Comparison of ENCODE assay signal across 8 cellular contexts in the genomic region with DNA sequence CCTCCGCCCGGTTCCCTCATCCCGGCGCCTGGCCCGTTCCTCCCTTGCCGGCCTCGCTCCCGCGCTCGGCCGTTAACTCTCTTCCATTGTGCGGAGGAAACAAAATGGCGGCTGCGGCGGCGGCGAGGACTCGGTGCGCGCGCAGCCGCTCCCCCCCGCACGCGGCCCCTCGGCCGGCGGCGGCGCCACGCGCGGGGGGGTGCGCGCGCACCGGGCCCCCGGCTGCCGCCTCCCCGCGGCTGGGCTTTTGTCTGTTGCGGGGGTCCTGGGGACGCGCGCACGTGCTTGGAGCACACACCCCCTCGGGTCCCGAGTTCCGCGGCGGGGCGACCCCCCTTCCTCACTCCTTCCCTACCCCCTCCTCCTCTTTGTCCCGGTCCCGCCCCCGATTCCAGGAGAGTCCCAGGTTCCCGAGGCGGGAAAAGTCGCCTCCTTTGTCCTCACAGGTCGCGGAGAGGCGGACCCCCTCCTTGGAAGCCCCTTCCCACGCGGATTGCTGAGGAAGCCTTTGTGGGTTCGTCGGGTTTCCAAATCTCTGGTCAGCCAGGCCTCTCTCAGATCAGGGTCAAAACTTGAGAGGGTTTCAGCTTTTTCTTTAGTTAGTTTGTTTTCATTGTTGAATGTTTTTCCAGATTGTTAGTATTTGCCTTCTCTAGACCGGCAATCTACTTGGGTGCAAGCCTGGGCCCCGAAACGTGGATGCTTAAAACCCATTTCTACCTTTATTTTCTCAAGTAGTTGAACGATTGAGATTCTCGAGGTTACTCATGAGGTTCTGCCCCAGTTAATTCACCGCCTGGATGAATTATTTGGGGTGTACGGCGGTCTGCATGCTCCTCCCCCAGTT. TPM values are rescaled to one million over a fixed set of nuclear protein-coding genes. Genes with fewer than 3 reads are reported as not detected.
DNase-seq lines count a peak whose midpoint lies in the region; ATAC-seq and TF ChIP-seq lines count a peak whose summit lies in the region.

No MANE protein-coding gene starts in this region.

- TF ChIP-seq CTCF in KMS-11 (conservative IDR thresholded peaks at IDR 0.05; ENCODE audit: low read depth, low read length) = no peak
- no peak for TF ChIP-seq CTCF in brain (conservative IDR thresholded peaks at IDR 0.05)

- peaks cover 66% of the 10 kb centered on the region for H3K79me2 ChIP-seq in KMS-11 (ENCODE audit: insufficient read depth, low read depth)

- peaks cover 39% of the 10 kb centered on the region for H4K20me1 ChIP-seq in KMS-11 (ENCODE audit: insufficient read depth)

- peaks cover 62% of the 10 kb centered on the region for H3K4me1 ChIP-seq in CD4-positive, CD25-positive, alpha-beta regulatory T cell (ENCODE audit: control insufficient read depth, insufficient read depth, low read length, poor library complexity, severe bottlenecking)
- H3K4me1 ChIP-seq in KMS-11 (ENCODE audit: low read depth, poor library complexity, severe bottlenecking) (peaks cover 41% of the 10 kb centered on the region), iPS-20b (ENCODE audit: insufficient read depth, low read length) (peaks cover 5% of the 10 kb centered on the region; the same call in 1 of the 2 replicates)

- peak overlapping the region; percentile 95 to 99 (median 99) for H3K27ac Mint-ChIP-seq in CD4-positive, CD25-positive, alpha-beta regulatory T cell
- H3K27ac Mint-ChIP-seq in T-helper 1 cell treated with Interleukin-12 subunit alpha and Interleukin-12 subunit beta and Interleukin-4 antibody, amounts not matched to agents 30 μg/mL and 1 μg/mL, for 36 hours = peak overlapping the region; percentile 84
- peak overlapping the region; percentile 92 to 99 (median 98) for H3K27ac Mint-ChIP-seq in brain

- peak; percentile 5 to 7 for ATAC-seq in CD4-positive, CD25-positive, alpha-beta regulatory T cell (ENCODE audit: low read depth in 2 of 2)
- ATAC-seq in GM19455 (IDR thresholded peaks at IDR 0.05; ENCODE audit: unreplicated experiment) (peak; percentile 21), GM21526 (IDR thresholded peaks at IDR 0.05; ENCODE audit: low FRiP score, unreplicated experiment) (no peak)

- peak overlapping the region; percentile 100 for H3K27ac ChIP-seq in CD4-positive, CD25-positive, alpha-beta regulatory T cell (ENCODE audit: insufficient read depth, low read length, poor library complexity, severe bottlenecking)
- H3K27ac ChIP-seq in KMS-11 (peak overlapping the region; percentile 91), iPS-20b (ENCODE audit: low read length) (peak overlapping the region; percentile 95)

- no peaks in the 10 kb centered on the region for H3K9me3 ChIP-seq in CD4-positive, CD25-positive, alpha-beta regulatory T cell (ENCODE audit: control insufficient read depth in 2 of 2, low read length in 2 of 2)
- no peaks in the 10 kb centered on the region for H3K9me3 ChIP-seq in iPS-20b (ENCODE audit: insufficient read depth, low read depth, low read length)

- peak overlapping the region; percentile 76 for H3K4me2 ChIP-seq in KMS-11

- peaks cover 23 to 69% (median 34%) of the 10 kb centered on the region in 4 donors for H3K4me1 Mint-ChIP-seq in CD4-positive, CD25-positive, alpha-beta regulatory T cell
- H3K4me1 Mint-ChIP-seq in T-helper 1 cell treated with Interleukin-12 subunit alpha and Interleukin-12 subunit beta and Interleukin-4 antibody, amounts not matched to agents 30 μg/mL and 1 μg/mL, for 36 hours (ENCODE audit: low read depth) = peaks cover 40% of the 10 kb centered on the region
- H3K4me1 Mint-ChIP-seq in brain = peaks cover 62% of the 10 kb centered on the region

- no peak overlapping the region for H2AFZ ChIP-seq in KMS-11 (ENCODE audit: low read depth)

- H3K27me3 ChIP-seq in CD4-positive, CD25-positive, alpha-beta regulatory T cell (ENCODE audit: control insufficient read depth, insufficient read depth, low read length) = no peaks in the 10 kb centered on the region
- H3K27me3 ChIP-seq in KMS-11 (ENCODE audit: insufficient read depth, low read depth) = no peaks in the 10 kb centered on the region
- H3K27me3 ChIP-seq in iPS-20b (ENCODE audit: insufficient read depth, low read length) = no peaks in the 10 kb centered on the region

- H3K9ac ChIP-seq in KMS-11 = peak overlapping the region; percentile 98
- peak overlapping the region; percentile 99 for H3K9ac ChIP-seq in iPS-20b (ENCODE audit: low read depth, low read length)

- H3K27me3 Mint-ChIP-seq in CD4-positive, CD25-positive, alpha-beta regulatory T cell = peaks cover 11% of the 10 kb centered on the region
- H3K27me3 Mint-ChIP-seq in T-helper 1 cell treated with Interleukin-12 subunit alpha and Interleukin-12 subunit beta and Interleukin-4 antibody, amounts not matched to agents 30 μg/mL and 1 μg/mL, for 36 hours (ENCODE audit: low read depth) = peaks cover 3% of the 10 kb centered on the region
- peaks cover 17% of the 10 kb centered on the region for H3K27me3 Mint-ChIP-seq in brain

- peak in 2 of 3 donors; percentile 63 to 67 for DNase-seq in CD4-positive, CD25-positive, alpha-beta regulatory T cell
- DNase-seq in stimulated activated CD4-positive, alpha-beta T cell treated with anti-CD3 and anti-CD28 coated beads, Interleukin-12 subunit alpha, Interleukin-12 subunit beta, amount 100 ng/mL, for 24 hours (ENCODE audit: low read depth in 2 of 2) = peak; percentile 37 to 48

- H3K4me3 ChIP-seq in CD4-positive, CD25-positive, alpha-beta regulatory T cell (ENCODE audit: low read depth, low read length) = peak overlapping the region; percentile 79
- H3K4me3 ChIP-seq in KMS-11 (IDR thresholded peaks at IDR 0.05; ENCODE audit: insufficient read depth, low read depth, low read length) (no peak overlapping the region), iPS-20b (ENCODE audit: low read length) (peak overlapping the region; percentile 98)

- H3K4me3 Mint-ChIP-seq in CD4-positive, CD25-positive, alpha-beta regulatory T cell = peak overlapping the region; percentile 95 to 97 (median 97)
- H3K4me3 Mint-ChIP-seq in T-helper 1 cell treated with Interleukin-12 subunit alpha and Interleukin-12 subunit beta and Interleukin-4 antibody, amounts not matched to agents 30 μg/mL and 1 μg/mL, for 36 hours = peak overlapping the region; percentile 95
- peak overlapping the region; percentile 92 to 98 (median 95) for H3K4me3 Mint-ChIP-seq in brain

- peaks cover 14% of the 10 kb centered on the region for H3K36me3 Mint-ChIP-seq in CD4-positive, CD25-positive, alpha-beta regulatory T cell
- H3K36me3 Mint-ChIP-seq in T-helper 1 cell treated with Interleukin-12 subunit alpha and Interleukin-12 subunit beta and Interleukin-4 antibody, amounts not matched to agents 30 μg/mL and 1 μg/mL, for 36 hours (ENCODE audit: low read depth) = peaks cover 24% of the 10 kb centered on the region
- H3K36me3 Mint-ChIP-seq in brain = peaks cover 41% of the 10 kb centered on the region

- H3K36me3 ChIP-seq in CD4-positive, CD25-positive, alpha-beta regulatory T cell (ENCODE audit: control insufficient read depth, insufficient read depth, low read length) = peaks cover 3% of the 10 kb centered on the region
- H3K36me3 ChIP-seq in KMS-11 (ENCODE audit: insufficient read depth) (peaks cover 10% of the 10 kb centered on the region; the same call in 1 of the 2 replicates), iPS-20b (ENCODE audit: insufficient read depth, low read depth, low read length) (peaks cover 45% of the 10 kb centered on the region)

- no peaks in the 10 kb centered on the region for H3K9me3 Mint-ChIP-seq in CD4-positive, CD25-positive, alpha-beta regulatory T cell
- H3K9me3 Mint-ChIP-seq in T-helper 1 cell treated with Interleukin-12 subunit alpha and Interleukin-12 subunit beta and Interleukin-4 antibody, amounts not matched to agents 30 μg/mL and 1 μg/mL, for 36 hours = no peaks in the 10 kb centered on the region
- H3K9me3 Mint-ChIP-seq in brain = peaks cover 0 to 4% (median 0%) of the 10 kb centered on the region in 5 experiments

RNA-seq across cellular contexts. Expression of a gene that starts 0.7 kb away (rescaled TPM):
- 444 TPM for total RNA-seq in CD4-positive, CD25-positive, alpha-beta regulatory T cell
- polyA plus RNA-seq in CD4-positive, CD25-positive, alpha-beta regulatory T cell = 10 to 100 TPM; 54.8 to 70.8 (median 62.1) TPM
- polyA plus RNA-seq in brain (ENCODE audit: insufficient read depth, low read depth, low replicate concordance) = 261 TPM

RNA-seq across cellular contexts. Expression of a gene that starts 29.5 kb away (rescaled TPM):
- total RNA-seq in CD4-positive, CD25-positive, alpha-beta regulatory T cell = 236 TPM
- polyA plus RNA-seq in CD4-positive, CD25-positive, alpha-beta regulatory T cell = 100 to 1,000 TPM; 225 to 280 (median 255) TPM
- 143 TPM for polyA plus RNA-seq in brain (ENCODE audit: insufficient read depth, low read depth, low replicate concordance)

RNA-seq across cellular contexts. Expression of a gene that starts 46.4 kb away (rescaled TPM):
- total RNA-seq in CD4-positive, CD25-positive, alpha-beta regulatory T cell = 37.2 TPM
- polyA plus RNA-seq in CD4-positive, CD25-positive, alpha-beta regulatory T cell = 10 to 100 TPM; 30.6 to 43.7 (median 36.9) TPM
- polyA plus RNA-seq in brain (ENCODE audit: insufficient read depth, low read depth, low replicate concordance) = 23.5 TPM
